20 cellular contexts compared by ENCODE assay signal in the genomic region with DNA sequence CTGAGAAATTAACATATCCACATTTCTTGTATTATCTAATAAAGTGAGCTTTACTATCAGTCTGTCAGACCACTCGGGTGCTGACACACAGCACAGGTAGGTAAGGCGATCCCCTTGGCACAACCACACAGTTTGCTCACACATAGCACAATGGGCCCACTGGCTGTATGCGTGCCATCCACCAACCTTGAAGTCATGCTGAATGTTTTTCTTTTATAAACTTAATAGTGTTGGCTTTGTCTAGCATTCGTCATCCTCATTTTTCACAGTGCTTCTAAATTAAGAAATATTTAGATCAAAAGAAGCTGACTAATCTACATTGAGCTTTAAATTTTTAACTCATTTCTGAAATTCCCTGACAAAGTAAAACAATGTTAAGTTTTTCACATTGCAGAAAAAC. TPM values are rescaled to one million over a fixed set of nuclear protein-coding genes. Genes with fewer than 3 reads are reported as not detected.
DNase-seq lines count a peak whose midpoint lies in the region; ATAC-seq and TF ChIP-seq lines count a peak whose summit lies in the region.
"Had no signal": no experiment of that assay in that cellular context is flagged by ENCODE, and none has a peak within 500 bp of the region (broad histone marks: within the 10 kb centered on the region; RNA-seq: fewer than 3 reads in every experiment).

No MANE protein-coding gene starts in this region.

- TF ChIP-seq CTCF in mammary epithelial cell (conservative IDR thresholded peaks at IDR 0.05 in 1 of 2, IDR thresholded peaks at IDR 0.05 in 1 of 2; ENCODE audit: extremely low read depth in 1 of 2, insufficient read depth in 1 of 2, low read depth in 1 of 2, low read length in 2 of 2) = no peak
- TF ChIP-seq CTCF in osteoblast (IDR thresholded peaks at IDR 0.05; ENCODE audit: extremely low read depth, low read depth, low read length) = no peak

- peak overlapping the region; percentile 59 for H3K27ac ChIP-seq in mammary epithelial cell (ENCODE audit: insufficient read depth, low read depth, low read length)
- H3K27ac ChIP-seq in osteoblast (ENCODE audit: low read depth, low read length) = peak overlapping the region; percentile 50
- H3K27ac ChIP-seq: esophagus muscularis mucosa, parathyroid adenoma had no signal

- H4K20me1 ChIP-seq in mammary epithelial cell (ENCODE audit: insufficient read depth, low read length) (no peaks in the 10 kb centered on the region), osteoblast (ENCODE audit: insufficient read depth, low read length) (no peaks in the 10 kb centered on the region)

- peak; percentile 93 for DNase-seq in COLO829 (ENCODE audit: low spot score)
- DNase-seq in MG63 = peak; percentile 66
- peak; percentile 95 for DNase-seq in mammary epithelial cell
- DNase-seq in osteoblast (ENCODE audit: insufficient read length, low spot score, missing footprints) = peak; percentile 85
- no peak for DNase-seq in ACHN
- DNase-seq in NCI-H2081 treated with DMSO at 0.1 percent for 48 hours (lab: John Stamatoyannopoulos, UW) = no peak
- DNase-seq: activated CD4-positive, alpha-beta T cell treated with anti-CD3 and anti-CD28 coated beads, Interleukin-2, amount 10 ng/mL, durations not matched to agents 7 days and 5 days; Caco-2; EL; glutamatergic neuron; mesendoderm; naive B cell; NCI-H1436; NCI-H2171; NCI-H526 treated with DMSO at 0.1 percent for 48 hours; SIG-M5 had no signal

- H3K9me3 ChIP-seq in MG63 = no peaks in the 10 kb centered on the region
- H3K9me3 ChIP-seq in mammary epithelial cell (replicated peaks; ENCODE audit: insufficient read depth, low read length) = no peaks in the 10 kb centered on the region
- H3K9me3 ChIP-seq in osteoblast (ENCODE audit: low read depth, low read length) = no peaks in the 10 kb centered on the region
- H3K9me3 ChIP-seq: Caco-2, esophagus muscularis mucosa had no signal

- H2AFZ ChIP-seq in mammary epithelial cell (ENCODE audit: low read depth, low read length) = peak overlapping the region; percentile 7
- no peak overlapping the region for H2AFZ ChIP-seq in osteoblast (ENCODE audit: low read length)
- H2AFZ ChIP-seq: parathyroid adenoma had no signal

- H3K27me3 ChIP-seq in MG63 = no peaks in the 10 kb centered on the region
- H3K27me3 ChIP-seq in mammary epithelial cell (ENCODE audit: insufficient read depth, low read length) = no peaks in the 10 kb centered on the region
- no peaks in the 10 kb centered on the region for H3K27me3 ChIP-seq in osteoblast (ENCODE audit: insufficient read depth, low read length)
- H3K27me3 ChIP-seq: esophagus muscularis mucosa had no signal

- no peaks in the 10 kb centered on the region for H3K36me3 ChIP-seq in MG63
- H3K36me3 ChIP-seq in mammary epithelial cell (ENCODE audit: insufficient read depth, low read length) = no peaks in the 10 kb centered on the region
- no peaks in the 10 kb centered on the region for H3K36me3 ChIP-seq in osteoblast (ENCODE audit: insufficient read depth, low read length)
- H3K36me3 ChIP-seq: esophagus muscularis mucosa had no signal

- H3K4me3 ChIP-seq in MG63 (no peak overlapping the region), mammary epithelial cell (replicated peaks in 1 of 3; ENCODE audit: insufficient read depth in 1 of 3, low read depth in 2 of 3, low read length in 3 of 3) (no peak overlapping the region), osteoblast (ENCODE audit: insufficient read depth, low read length) (no peak overlapping the region)
- H3K4me3 ChIP-seq: esophagus muscularis mucosa had no signal

- CTCF ChIA-PET in mammary epithelial cell (lab: Charles Lee; ENCODE audit: low non-redundant PET) = interaction anchor here (0.6 kb wide), 1 partner anchor 145 kb away, joined by 4 read pairs; no protein-coding TSS in a partner anchor

- no peak overlapping the region for H3K9ac ChIP-seq in mammary epithelial cell (ENCODE audit: insufficient read depth, low read length)
- H3K9ac ChIP-seq: parathyroid adenoma had no signal

- 3% methylated on average over 4 of the region's 4 CpGs for WGBS in mammary epithelial cell (ENCODE audit: low coverage, missing lambda C conversion rate)

- in situ Hi-C loops in mammary epithelial cell (cut with MboI; ENCODE audit: low sequenced_read_pairs in 2 of 2) (no loop called here), ACHN (cut with HindIII; ENCODE audit: low pct_ligation_motif_present, low pct_unique_long_range_greater_than_20kb, low sequenced_read_pairs) (no loop called here)

- intact Hi-C loops in mammary epithelial cell (cut with micrococcal nuclease) = loop anchor here (2.0 to 5.0 kb wide), 2 partner anchors 51 to 176 kb away; partner anchors contain the start of genes PAPOLG and REL

- no peaks in the 10 kb centered on the region for H3K79me2 ChIP-seq in mammary epithelial cell (ENCODE audit: insufficient read depth, low read length)
- no peaks in the 10 kb centered on the region for H3K79me2 ChIP-seq in osteoblast (ENCODE audit: insufficient read depth, low read length)
- H3K79me2 ChIP-seq: parathyroid adenoma had no signal

- H3K4me1 ChIP-seq in mammary epithelial cell (ENCODE audit: insufficient read depth, low read length) (peaks cover 12% of the 10 kb centered on the region), osteoblast (ENCODE audit: insufficient read depth, low read length) (peaks cover 23% of the 10 kb centered on the region)
- H3K4me1 ChIP-seq: Caco-2, esophagus muscularis mucosa, parathyroid adenoma had no signal

- peak overlapping the region; percentile 15 for H3K4me2 ChIP-seq in mammary epithelial cell (ENCODE audit: insufficient read depth, low read depth, low read length)
- H3K4me2 ChIP-seq in osteoblast (ENCODE audit: insufficient read depth, low read length) = peak overlapping the region; percentile 33

- no TSS peak for BruUV-seq in mammary epithelial cell (replicated peaks; lab: Mats Ljungman, UMichigan)

- dilution Hi-C loops in mammary epithelial cell (cut with HindIII; ENCODE audit: low sequenced_read_pairs) = no loop called here

- ATAC-seq in HG02973 (IDR thresholded peaks at IDR 0.05; ENCODE audit: unreplicated experiment) = no peak
- ATAC-seq: sciatic nerve had no signal

RNA-seq across cellular contexts. Expression of gene PAPOLG, which starts 50.0 kb away (rescaled TPM):
- total RNA-seq in MG63 (2014; rRNA removed; shearing (Covaris generic); ENCODE audit: low replicate concordance) = 4.2 and 6.5 TPM in 2 replicates
- total RNA-seq in mammary epithelial cell (10 to 100 TPM; 11.3 to 22.0 TPM), osteoblast (17.7 and 19.9 TPM in 2 replicates)
- polyA plus RNA-seq in mammary epithelial cell = 6.0 TPM
- 75.6 TPM for polyA minus RNA-seq in mammary epithelial cell

Comparison
In these comparisons a context has a peak if more than half of its experiments do, and no peak if none do; other contexts are left out.
1. DNase-seq: peak in COLO829 (single experiment), MG63 (single experiment), mammary epithelial cell (single experiment) and osteoblast (single experiment); none in ACHN (single experiment) and NCI-H2081 treated with DMSO at 0.1 percent for 48 hours (single experiment).